Comparison of ENCODE assay signal across 8 cellular contexts in the genomic region with DNA sequence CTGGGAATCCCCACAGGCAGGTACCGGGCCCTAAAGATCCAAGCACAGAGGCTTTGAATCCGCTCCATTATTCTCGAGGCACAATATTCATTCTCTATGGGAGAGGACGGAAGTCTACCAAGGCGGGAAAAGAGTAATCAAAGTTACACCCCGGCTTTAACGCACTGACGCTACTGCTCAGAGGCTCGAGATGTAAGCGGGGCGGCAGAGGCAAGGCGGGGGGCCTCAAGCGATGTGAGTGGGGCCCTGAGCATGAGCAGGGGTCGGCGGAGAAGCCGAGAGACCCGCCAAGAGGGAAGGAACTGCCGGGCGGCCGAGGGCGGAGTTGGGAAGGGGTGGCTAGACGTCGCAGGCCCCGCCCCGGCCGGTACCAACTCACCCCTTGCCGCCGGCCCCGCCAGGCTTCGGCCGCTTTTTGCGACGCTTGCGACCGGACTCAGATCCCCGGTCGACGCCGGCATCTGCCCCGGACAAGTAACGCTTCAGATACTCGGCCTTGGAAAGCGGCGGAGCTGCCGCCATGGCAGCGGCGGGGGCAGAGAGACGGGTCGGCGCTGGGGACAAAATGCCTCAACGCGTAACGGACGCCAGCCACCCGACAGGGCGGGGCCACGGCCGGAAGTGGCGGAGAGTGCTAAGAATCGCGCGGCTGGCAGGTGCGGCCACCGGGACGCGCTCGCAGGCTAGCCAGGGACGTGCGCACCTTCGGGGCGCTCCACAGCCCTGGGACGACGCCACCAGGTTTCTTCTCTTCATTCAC. TPM values are rescaled to one million over a fixed set of nuclear protein-coding genes. Genes with fewer than 3 reads are reported as not detected.
DNase-seq lines count a peak whose midpoint lies in the region; ATAC-seq, FAIRE-seq and TF ChIP-seq lines count a peak whose summit lies in the region.

A gene with protein sequence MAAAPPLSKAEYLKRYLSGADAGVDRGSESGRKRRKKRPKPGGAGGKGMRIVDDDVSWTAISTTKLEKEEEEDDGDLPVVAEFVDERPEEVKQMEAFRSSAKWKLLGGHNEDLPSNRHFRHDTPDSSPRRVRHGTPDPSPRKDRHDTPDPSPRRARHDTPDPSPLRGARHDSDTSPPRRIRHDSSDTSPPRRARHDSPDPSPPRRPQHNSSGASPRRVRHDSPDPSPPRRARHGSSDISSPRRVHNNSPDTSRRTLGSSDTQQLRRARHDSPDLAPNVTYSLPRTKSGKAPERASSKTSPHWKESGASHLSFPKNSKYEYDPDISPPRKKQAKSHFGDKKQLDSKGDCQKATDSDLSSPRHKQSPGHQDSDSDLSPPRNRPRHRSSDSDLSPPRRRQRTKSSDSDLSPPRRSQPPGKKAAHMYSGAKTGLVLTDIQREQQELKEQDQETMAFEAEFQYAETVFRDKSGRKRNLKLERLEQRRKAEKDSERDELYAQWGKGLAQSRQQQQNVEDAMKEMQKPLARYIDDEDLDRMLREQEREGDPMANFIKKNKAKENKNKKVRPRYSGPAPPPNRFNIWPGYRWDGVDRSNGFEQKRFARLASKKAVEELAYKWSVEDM (minus strand): TSS at position 545 of the 760 bp plus-strand sequence. CDS start 23 bp downstream, at position 522.

- FAIRE-seq in bronchial epithelial cell (lab: Jason Lieb, UNC) = no peak

- in situ Hi-C loops in ACHN (cut with HindIII; ENCODE audit: low pct_ligation_motif_present, low pct_unique_long_range_greater_than_20kb, low sequenced_read_pairs) = no loop called here

- H3K36me3 Mint-ChIP-seq in WTC11 (peaks cover 29% of the 10 kb centered on the region), immature natural killer cell (peaks cover 5 to 8% (median 8%) of the 10 kb centered on the region in 3 donors)

- peaks cover 2% of the 10 kb centered on the region for H3K36me3 ChIP-seq in bronchial epithelial cell (ENCODE audit: control insufficient read depth, insufficient read depth, low read length)

- no peak for TF ChIP-seq CTCF in WTC11 (IDR thresholded peaks at IDR 0.05)
- TF ChIP-seq CTCF in bronchial epithelial cell (IDR thresholded peaks at IDR 0.05; ENCODE audit: insufficient read depth, low read length, severe bottlenecking) = no peak

- H3K9me3 Mint-ChIP-seq in WTC11 (no peaks in the 10 kb centered on the region), immature natural killer cell (no peaks in the 10 kb centered on the region)

- peak; percentile 83 for DNase-seq in ACHN
- DNase-seq in NCI-H226 = peak; percentile 84
- peak; percentile 91 for DNase-seq in WTC11 (ENCODE audit: low spot score)
- peak; percentile 67 for DNase-seq in bronchial epithelial cell (ENCODE audit: low read depth)
- peak; percentile 95 to 96 (median 96) for DNase-seq in immature natural killer cell
- DNase-seq in stimulated activated CD4-positive, alpha-beta T cell treated with anti-CD3 and anti-CD28 coated beads, Interleukin-12 subunit alpha, Interleukin-12 subunit beta, amount 100 ng/mL, for 24 hours (ENCODE audit: low read depth in 2 of 2) = peak; percentile 83 to 92

- H3K27me3 Mint-ChIP-seq in WTC11 (ENCODE audit: low read depth) (no peaks in the 10 kb centered on the region), immature natural killer cell (ENCODE audit: low read depth in 3 of 3) (peaks cover 15 to 18% (median 15%) of the 10 kb centered on the region in 3 donors)

- CTCF ChIA-PET in WTC11 (lab: Charles Lee) = interaction anchor here (0.6 to 2.0 kb wide), 5 partner anchors 14 to 407 kb away, joined by 3 to 13 read pairs (median 7); a partner anchor contains a TSS

- ATAC-seq in GM18868 (IDR thresholded peaks at IDR 0.05; ENCODE audit: unreplicated experiment) = peak; percentile 84
- ATAC-seq in HG03103 (IDR thresholded peaks at IDR 0.05; ENCODE audit: low read depth, unreplicated experiment) = peak; percentile 85
- ATAC-seq in WTC11 = peak; percentile 92

- H3K27ac Mint-ChIP-seq in WTC11 = peak within 1 kb of the TSS; percentile 96
- H3K27ac Mint-ChIP-seq in immature natural killer cell = peak within 1 kb of the TSS; percentile 98 to 99 (median 99)

- H3K4me1 Mint-ChIP-seq in WTC11 (peaks cover 22% of the 10 kb centered on the region), immature natural killer cell (peaks cover 30 to 39% of the 10 kb centered on the region in 2 donors)

- peak within 1 kb of the TSS; percentile 95 for H3K4me3 Mint-ChIP-seq in WTC11
- H3K4me3 Mint-ChIP-seq in immature natural killer cell = peak within 1 kb of the TSS; percentile 95 to 99 (median 99)

- peak within 1 kb of the TSS; percentile 70 for H3K4me3 ChIP-seq in bronchial epithelial cell (ENCODE audit: low read depth, low read length)

- POLR2A ChIA-PET in WTC11 (lab: Charles Lee) = interaction anchor here (1.4 kb wide), 1 partner anchor 63 kb away, joined by 3 read pairs; no protein-coding TSS in a partner anchor

- H3K27me3 ChIP-seq in bronchial epithelial cell (ENCODE audit: control insufficient read depth, insufficient read depth, low read length) = no peaks in the 10 kb centered on the region

TF ChIP-seq in WTC11, 78 proteins besides CTCF, POLR2A, EP300 and RAD21 (continues in another document):
- TF ChIP-seq IRF2 (CRISPR knock-in tag; IDR thresholded peaks at IDR 0.05; ENCODE audit: borderline replicate concordance, low read depth) = no peak
- no peak for TF ChIP-seq PRRX2 (CRISPR knock-in tag; IDR thresholded peaks at IDR 0.05)
- TF ChIP-seq, protein P1, sequence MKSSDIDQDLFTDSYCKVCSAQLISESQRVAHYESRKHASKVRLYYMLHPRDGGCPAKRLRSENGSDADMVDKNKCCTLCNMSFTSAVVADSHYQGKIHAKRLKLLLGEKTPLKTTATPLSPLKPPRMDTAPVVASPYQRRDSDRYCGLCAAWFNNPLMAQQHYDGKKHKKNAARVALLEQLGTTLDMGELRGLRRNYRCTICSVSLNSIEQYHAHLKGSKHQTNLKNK (CRISPR knock-in tag; IDR thresholded peaks at IDR 0.05) = no peak
- peak; percentile 63; the same call in 1 of the 2 replicates for TF ChIP-seq TCF7 (CRISPR knock-in tag; IDR thresholded peaks at IDR 0.05; ENCODE audit: low read depth)
- no peak for TF ChIP-seq ZNF416 (CRISPR knock-in tag; IDR thresholded peaks at IDR 0.05)
- TF ChIP-seq, protein P2, sequence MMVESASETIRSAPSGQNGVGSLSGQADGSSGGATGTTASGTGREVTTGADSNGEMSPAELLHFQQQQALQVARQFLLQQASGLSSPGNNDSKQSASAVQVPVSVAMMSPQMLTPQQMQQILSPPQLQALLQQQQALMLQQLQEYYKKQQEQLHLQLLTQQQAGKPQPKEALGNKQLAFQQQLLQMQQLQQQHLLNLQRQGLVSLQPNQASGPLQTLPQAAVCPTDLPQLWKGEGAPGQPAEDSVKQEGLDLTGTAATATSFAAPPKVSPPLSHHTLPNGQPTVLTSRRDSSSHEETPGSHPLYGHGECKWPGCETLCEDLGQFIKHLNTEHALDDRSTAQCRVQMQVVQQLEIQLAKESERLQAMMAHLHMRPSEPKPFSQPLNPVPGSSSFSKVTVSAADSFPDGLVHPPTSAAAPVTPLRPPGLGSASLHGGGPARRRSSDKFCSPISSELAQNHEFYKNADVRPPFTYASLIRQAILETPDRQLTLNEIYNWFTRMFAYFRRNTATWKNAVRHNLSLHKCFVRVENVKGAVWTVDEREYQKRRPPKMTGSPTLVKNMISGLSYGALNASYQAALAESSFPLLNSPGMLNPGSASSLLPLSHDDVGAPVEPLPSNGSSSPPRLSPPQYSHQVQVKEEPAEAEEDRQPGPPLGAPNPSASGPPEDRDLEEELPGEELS (CRISPR knock-in tag; IDR thresholded peaks at IDR 0.05) = peak; percentile 84; the same call in 1 of the 2 replicates
- peak; percentile 84 for TF ChIP-seq ETV6 (CRISPR knock-in tag; IDR thresholded peaks at IDR 0.05)
- peak; percentile 90 for TF ChIP-seq TEAD1 (CRISPR knock-in tag; IDR thresholded peaks at IDR 0.05)
- TF ChIP-seq, protein P3, sequence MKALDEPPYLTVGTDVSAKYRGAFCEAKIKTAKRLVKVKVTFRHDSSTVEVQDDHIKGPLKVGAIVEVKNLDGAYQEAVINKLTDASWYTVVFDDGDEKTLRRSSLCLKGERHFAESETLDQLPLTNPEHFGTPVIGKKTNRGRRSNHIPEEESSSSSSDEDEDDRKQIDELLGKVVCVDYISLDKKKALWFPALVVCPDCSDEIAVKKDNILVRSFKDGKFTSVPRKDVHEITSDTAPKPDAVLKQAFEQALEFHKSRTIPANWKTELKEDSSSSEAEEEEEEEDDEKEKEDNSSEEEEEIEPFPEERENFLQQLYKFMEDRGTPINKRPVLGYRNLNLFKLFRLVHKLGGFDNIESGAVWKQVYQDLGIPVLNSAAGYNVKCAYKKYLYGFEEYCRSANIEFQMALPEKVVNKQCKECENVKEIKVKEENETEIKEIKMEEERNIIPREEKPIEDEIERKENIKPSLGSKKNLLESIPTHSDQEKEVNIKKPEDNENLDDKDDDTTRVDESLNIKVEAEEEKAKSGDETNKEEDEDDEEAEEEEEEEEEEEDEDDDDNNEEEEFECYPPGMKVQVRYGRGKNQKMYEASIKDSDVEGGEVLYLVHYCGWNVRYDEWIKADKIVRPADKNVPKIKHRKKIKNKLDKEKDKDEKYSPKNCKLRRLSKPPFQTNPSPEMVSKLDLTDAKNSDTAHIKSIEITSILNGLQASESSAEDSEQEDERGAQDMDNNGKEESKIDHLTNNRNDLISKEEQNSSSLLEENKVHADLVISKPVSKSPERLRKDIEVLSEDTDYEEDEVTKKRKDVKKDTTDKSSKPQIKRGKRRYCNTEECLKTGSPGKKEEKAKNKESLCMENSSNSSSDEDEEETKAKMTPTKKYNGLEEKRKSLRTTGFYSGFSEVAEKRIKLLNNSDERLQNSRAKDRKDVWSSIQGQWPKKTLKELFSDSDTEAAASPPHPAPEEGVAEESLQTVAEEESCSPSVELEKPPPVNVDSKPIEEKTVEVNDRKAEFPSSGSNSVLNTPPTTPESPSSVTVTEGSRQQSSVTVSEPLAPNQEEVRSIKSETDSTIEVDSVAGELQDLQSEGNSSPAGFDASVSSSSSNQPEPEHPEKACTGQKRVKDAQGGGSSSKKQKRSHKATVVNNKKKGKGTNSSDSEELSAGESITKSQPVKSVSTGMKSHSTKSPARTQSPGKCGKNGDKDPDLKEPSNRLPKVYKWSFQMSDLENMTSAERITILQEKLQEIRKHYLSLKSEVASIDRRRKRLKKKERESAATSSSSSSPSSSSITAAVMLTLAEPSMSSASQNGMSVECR (CRISPR knock-in tag; IDR thresholded peaks at IDR 0.05; ENCODE audit: borderline replicate concordance) = peak; percentile 87; the same call in 1 of the 2 replicates
- TF ChIP-seq, protein P4, sequence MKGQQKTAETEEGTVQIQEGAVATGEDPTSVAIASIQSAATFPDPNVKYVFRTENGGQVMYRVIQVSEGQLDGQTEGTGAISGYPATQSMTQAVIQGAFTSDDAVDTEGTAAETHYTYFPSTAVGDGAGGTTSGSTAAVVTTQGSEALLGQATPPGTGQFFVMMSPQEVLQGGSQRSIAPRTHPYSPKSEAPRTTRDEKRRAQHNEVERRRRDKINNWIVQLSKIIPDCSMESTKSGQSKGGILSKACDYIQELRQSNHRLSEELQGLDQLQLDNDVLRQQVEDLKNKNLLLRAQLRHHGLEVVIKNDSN (CRISPR knock-in tag; IDR thresholded peaks at IDR 0.05) = peak; percentile 33; the same call in 1 of the 2 replicates
- TF ChIP-seq GTF2I (CRISPR knock-in tag; conservative IDR thresholded peaks at IDR 0.05) = no peak

RNA-seq across cellular contexts. Expression of the gene that starts here (rescaled TPM):
- total RNA-seq in WTC11 (2021) = 20.7 to 24.6 TPM (median 22.4 TPM) in 3 replicates
- 12.4 and 14.2 TPM in 2 replicates for total RNA-seq in bronchial epithelial cell
- polyA plus RNA-seq in immature natural killer cell = 10 to 100 TPM in 1 of 3 donors, 1 to 10 TPM in 2; 5.7 to 16.0 (median 7.0) TPM

Comparison
In these comparisons a context has a peak if more than half of its experiments do, and no peak if none do; other contexts are left out.
1. Peak in every context shown above with its lines: DNase-seq, ATAC-seq and H3K4me3 ChIP-seq.